In genomic region chr6:21073318-21073839, GRCh38 we compare ENCODE assay signal across 22 cellular contexts.
DNase-seq lines count a peak whose midpoint lies in the region; ATAC-seq, FAIRE-seq and TF ChIP-seq lines count a peak whose summit lies in the region.
"Had no signal": no experiment of that assay in that cellular context is flagged by ENCODE, and none has a peak within 500 bp of the region (broad histone marks: within the 10 kb centered on the region; RNA-seq: fewer than 3 reads in every experiment).

No MANE protein-coding gene starts in this region.

- CTCF ChIA-PET in HepG2 (lab: Yijun Ruan, JAX; ENCODE audit: low intra/inter-chr PET ratio, low total read pairs) = no interaction called here
- CTCF ChIA-PET in activated CD8-positive, alpha-beta memory T cell treated with anti-CD3 and anti-CD28 coated beads, Interleukin-2, amount 10 ng/mL, durations not matched to agents 7 days and 5 days (lab: Charles Lee) = no interaction called here

- H3K79me2 ChIP-seq in HepG2 (ENCODE audit: insufficient read depth, low read length) = no peaks in the 10 kb centered on the region

- H3K27me3 Mint-ChIP-seq in activated CD8-positive, alpha-beta memory T cell treated with anti-CD3 and anti-CD28 coated beads, Interleukin-2, amount 10 ng/mL, durations not matched to agents 7 days and 5 days = no peaks in the 10 kb centered on the region
- H3K27me3 Mint-ChIP-seq: CD4-positive, alpha-beta memory T cell had no signal

- TF ChIP-seq POLR2A in HepG2 (IDR thresholded peaks at IDR 0.05; ENCODE audit: insufficient read depth in 1 of 2, low read depth in 2 of 2, low read length in 2 of 2) (no peak), right lobe of liver (IDR thresholded peaks at IDR 0.05) (no peak)

- peaks cover 38% of the 10 kb centered on the region for H3K36me3 Mint-ChIP-seq in activated CD8-positive, alpha-beta memory T cell treated with anti-CD3 and anti-CD28 coated beads, Interleukin-2, amount 10 ng/mL, durations not matched to agents 7 days and 5 days

- H3K27me3 ChIP-seq in HepG2 (ENCODE audit: control insufficient read depth in 1 of 2, insufficient read depth in 2 of 2, low read length in 2 of 2) = no peaks in the 10 kb centered on the region
- H3K27me3 ChIP-seq in right lobe of liver = no peaks in the 10 kb centered on the region
- no peaks in the 10 kb centered on the region for H3K27me3 ChIP-seq in BE2C

- H3K9me3 Mint-ChIP-seq in activated CD8-positive, alpha-beta memory T cell treated with anti-CD3 and anti-CD28 coated beads, Interleukin-2, amount 10 ng/mL, durations not matched to agents 7 days and 5 days (ENCODE audit: low read depth) = peaks cover 18% of the 10 kb centered on the region

- no peak overlapping the region for H3K27ac Mint-ChIP-seq in activated CD8-positive, alpha-beta memory T cell treated with anti-CD3 and anti-CD28 coated beads, Interleukin-2, amount 10 ng/mL, durations not matched to agents 7 days and 5 days
- H3K27ac Mint-ChIP-seq: CD4-positive, alpha-beta memory T cell had no signal

- POLR2A ChIA-PET in HepG2 (lab: Yijun Ruan, JAX) = no interaction called here

- no peaks in the 10 kb centered on the region for H3K4me1 ChIP-seq in HepG2 (ENCODE audit: insufficient read depth, low read length)
- no peaks in the 10 kb centered on the region for H3K4me1 ChIP-seq in right lobe of liver
- peaks cover under 1% of the 10 kb centered on the region; the same call in 1 of the 2 replicates for H3K4me1 ChIP-seq in BE2C
- H3K4me1 ChIP-seq: A549, HAP-1 had no signal

- TF ChIP-seq CTCF in HepG2 (CRISPR knock-in tag; IDR thresholded peaks at IDR 0.05) = no peak
- no peak for TF ChIP-seq CTCF in right lobe of liver (IDR thresholded peaks at IDR 0.05)
- TF ChIP-seq CTCF in BE2C (IDR thresholded peaks at IDR 0.05; ENCODE audit: low read depth, low read length) = no peak

- no peak for FAIRE-seq in HepG2 (lab: Jason Lieb, UNC)
- FAIRE-seq: A549, G401.6, GM12892, H54 had no signal

- TF ChIP-seq EP300 in HepG2 (IDR thresholded peaks at IDR 0.05; ENCODE audit: low read depth in 2 of 2, low read length in 2 of 2) = no peak
- no peak for TF ChIP-seq EP300 in HepG2 (CRISPR knock-in tag; IDR thresholded peaks at IDR 0.05; ENCODE audit: borderline replicate concordance)

- H3K4me3 ChIP-seq in HepG2 (replicated peaks in 1 of 3; ENCODE audit: insufficient read depth in 1 of 3, low read depth in 2 of 3, low read length in 3 of 3) (no peak overlapping the region), right lobe of liver (no peak overlapping the region), BE2C (ENCODE audit: low read depth, low read length) (no peak overlapping the region)
- H3K4me3 ChIP-seq: A549, HAP-1 had no signal

- no TSS peak for BruUV-seq in HepG2 (replicated peaks; lab: Mats Ljungman, UMichigan)

- DNase-seq in HepG2 (ENCODE audit: low spot score) (no peak), right lobe of liver (no peak), G401 (ENCODE audit: low spot score) (peak; percentile 5), NCI-H446 treated with DMSO at 0.1 percent for 48 hours (lab: John Stamatoyannopoulos, UW) (peak; percentile 67), BE2C (no peak), SK-N-DZ (ENCODE audit: low spot score) (no peak)
- no peak for DNase-seq in activated CD8-positive, alpha-beta memory T cell treated with anti-CD3 and anti-CD28 coated beads, Interleukin-2, amount 10 ng/mL, durations not matched to agents 7 days and 5 days
- DNase-seq: 8988T; ACHN; AML-193; C1 segment of cervical spinal cord; Calu3; CD4-positive, alpha-beta memory T cell; COR-L47; DMS53; DMS79 treated with DMSO at 0.1 percent for 48 hours; GOT3 had no signal

- H3K9me3 ChIP-seq in HepG2 (ENCODE audit: low read length) = peaks cover 14% of the 10 kb centered on the region
- H3K9me3 ChIP-seq in right lobe of liver = no peaks in the 10 kb centered on the region
- H3K9me3 ChIP-seq in BE2C = no peaks in the 10 kb centered on the region
- H3K9me3 ChIP-seq: HAP-1 had no signal

- in situ Hi-C loops in HepG2 (cut with HindIII; ENCODE audit: extremely low pct_ligation_motif_present, low pct_unique_long_range_greater_than_20kb) (no loop called here), G401 (cut with HindIII; ENCODE audit: low sequenced_read_pairs) (no loop called here)

- intact Hi-C loops in HepG2 (cut with micrococcal nuclease; ENCODE audit: unreplicated experiment) = no loop called here
- intact Hi-C loops in right lobe of liver (cut with DNase I) = no loop called here

- H3K27ac ChIP-seq in HepG2 (ENCODE audit: extremely low read length, insufficient read depth, low read length) (no peak overlapping the region), right lobe of liver (no peak overlapping the region)
- H3K27ac ChIP-seq: A549 had no signal

- H3K4me2 ChIP-seq in HepG2 (ENCODE audit: low read depth, low read length) = no peak overlapping the region
- H3K4me2 ChIP-seq: A549 had no signal

- no peak overlapping the region for H3K9ac ChIP-seq in HepG2 (ENCODE audit: insufficient read depth, low read depth, low read length)

- WGBS in HepG2 (ENCODE audit: low lambda C conversion rate) = 93% methylated on average over 2 of the region's 2 CpGs
- WGBS in right lobe of liver (ENCODE audit: insufficient coverage, low coverage, low lambda C conversion rate, missing lambda C conversion rate) = 84% methylated on average over 2 of the region's 2 CpGs

- H2AFZ ChIP-seq in HepG2 (ENCODE audit: low read length) = no peak overlapping the region

- ATAC-seq in HepG2 = no peak
- no peak for ATAC-seq in right lobe of liver
- ATAC-seq in activated CD8-positive, alpha-beta memory T cell treated with anti-CD3 and anti-CD28 coated beads, Interleukin-2, amount 10 ng/mL, durations not matched to agents 7 days and 5 days = no peak
- ATAC-seq: A549 had no signal

- no peaks in the 10 kb centered on the region for H3K4me1 Mint-ChIP-seq in activated CD8-positive, alpha-beta memory T cell treated with anti-CD3 and anti-CD28 coated beads, Interleukin-2, amount 10 ng/mL, durations not matched to agents 7 days and 5 days

- no peak for TF ChIP-seq RAD21 in HepG2 (CRISPR knock-in tag; IDR thresholded peaks at IDR 0.05)

- H3K4me3 Mint-ChIP-seq in activated CD8-positive, alpha-beta memory T cell treated with anti-CD3 and anti-CD28 coated beads, Interleukin-2, amount 10 ng/mL, durations not matched to agents 7 days and 5 days = no peak overlapping the region
- H3K4me3 Mint-ChIP-seq: CD4-positive, alpha-beta memory T cell had no signal

- no peaks in the 10 kb centered on the region for H4K20me1 ChIP-seq in HepG2 (ENCODE audit: insufficient read depth, low read length)

- no peaks in the 10 kb centered on the region; a peak in 2 of 5 replicates for H3K36me3 ChIP-seq in HepG2 (replicated peaks in 1 of 2; ENCODE audit: control insufficient read depth in 1 of 2, insufficient read depth in 2 of 2, low read length in 2 of 2)
- H3K36me3 ChIP-seq in right lobe of liver = no peaks in the 10 kb centered on the region
- H3K36me3 ChIP-seq in BE2C = no peaks in the 10 kb centered on the region
- H3K36me3 ChIP-seq: HAP-1 had no signal

TF ChIP-seq in HepG2, 621 proteins besides CTCF, POLR2A, EP300 and RAD21:
- TF ChIP-seq MAFK (conservative IDR thresholded peaks at IDR 0.05 in 1 of 2, IDR thresholded peaks at IDR 0.05 in 1 of 2; ENCODE audit: low read length in 2 of 2) = peak; percentile 51 to 56
- no peak for TF ChIP-seq ELF4 (CRISPR knock-in tag; IDR thresholded peaks at IDR 0.05; ENCODE audit: borderline replicate concordance)
- TF ChIP-seq MAFF (IDR thresholded peaks at IDR 0.05; ENCODE audit: low read depth, low read length) = peak; percentile 28; the same call in 1 of the 2 replicates
- peak; percentile 91 for TF ChIP-seq ZNF7 (CRISPR knock-in tag; IDR thresholded peaks at IDR 0.05)

Comparison
In these comparisons a context has a peak if more than half of its experiments do, and no peak if none do; other contexts are left out.
1. DNase-seq: peak in G401 (single experiment) and NCI-H446 treated with DMSO at 0.1 percent for 48 hours (single experiment); none in HepG2 (single experiment), right lobe of liver (0 of 3), activated CD8-positive, alpha-beta memory T cell treated with anti-CD3 and anti-CD28 coated beads, Interleukin-2, amount 10 ng/mL, durations not matched to agents 7 days and 5 days (single experiment), BE2C (single experiment) and SK-N-DZ (single experiment).